8 cellular contexts compared by ENCODE assay signal in the genomic region with DNA sequence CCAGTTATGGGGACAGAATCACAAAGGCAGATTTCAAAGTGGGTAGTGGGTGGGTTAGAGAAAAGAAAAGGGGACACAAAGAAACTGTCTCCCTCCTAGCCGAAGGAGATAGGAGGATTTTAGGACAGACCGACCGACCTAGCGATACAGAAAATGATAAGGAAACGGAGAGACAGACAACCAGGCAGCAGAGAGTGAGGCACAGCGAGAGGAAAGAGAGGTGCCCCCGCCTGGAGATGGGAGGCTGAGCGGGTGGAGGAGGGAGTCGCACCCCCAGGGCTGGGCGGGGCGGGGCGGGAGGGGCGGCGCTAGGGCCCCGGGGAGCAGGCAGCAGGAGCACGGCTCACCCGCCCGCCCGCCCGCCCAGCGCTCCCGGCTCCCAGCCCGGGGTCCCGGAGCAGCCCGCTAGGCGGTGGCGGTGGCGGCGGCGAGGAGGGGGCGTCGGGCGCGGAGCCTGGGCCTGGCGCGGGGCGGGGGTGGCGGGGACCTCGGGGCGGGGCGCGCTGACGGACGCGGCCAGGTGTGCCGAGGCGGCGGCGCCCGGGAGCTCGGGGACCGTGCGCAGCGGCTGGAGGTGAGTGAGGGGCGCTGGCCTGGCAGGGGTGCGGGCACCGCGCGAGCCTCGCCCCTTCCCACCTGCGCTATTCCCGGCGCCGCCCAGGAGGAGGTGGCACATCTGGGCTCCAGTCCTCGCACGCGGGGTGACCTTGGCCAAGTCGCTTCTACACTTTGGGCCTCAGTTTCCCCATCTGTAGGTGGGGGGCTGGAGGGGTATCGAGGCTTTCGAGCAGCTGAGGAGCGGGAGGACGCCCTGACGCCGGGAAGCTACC. TPM values are rescaled to one million over a fixed set of nuclear protein-coding genes. Genes with fewer than 3 reads are reported as not detected.
A peak's percentile ranks its signal among the peaks of the same experiment; 100 is the strongest.
DNase-seq lines count a peak whose midpoint lies in the region; ATAC-seq and TF ChIP-seq lines count a peak whose summit lies in the region.

No MANE protein-coding gene starts in this region.

- DNase-seq in ACHN (peak; percentile 31), GM19238 (ENCODE audit: insufficient read length, low spot score) (peak; percentile 82), NB4 (ENCODE audit: low read depth) (peak; percentile 43), left cardiac atrium (peak; percentile 71), sciatic nerve (ENCODE audit: low spot score) (no peak), NCI-H1436 (lab: John Stamatoyannopoulos, UW) (no peak), NCI-H524 treated with DMSO at 0.1 percent for 48 hours (lab: John Stamatoyannopoulos, UW) (no peak)
- DNase-seq in activated naive CD4-positive, alpha-beta T cell treated with anti-CD3 and anti-CD28 coated beads, Interleukin-2, amount 50 U/mL, for 72 hours (ENCODE audit: low spot score in 2 of 2) = peak in 1 of 2 donors; percentile 16

- H3K4me3 ChIP-seq in NB4 (ENCODE audit: low read depth, low read length) = no peak overlapping the region

- in situ Hi-C loops in ACHN (cut with HindIII; ENCODE audit: low pct_ligation_motif_present, low pct_unique_long_range_greater_than_20kb, low sequenced_read_pairs) = no loop called here

- H3K9me3 Mint-ChIP-seq in activated naive CD4-positive, alpha-beta T cell treated with anti-CD3 and anti-CD28 coated beads, Interleukin-2, amount 50 U/mL, for 72 hours = no peaks in the 10 kb centered on the region

- TF ChIP-seq POLR2A in NB4 (IDR thresholded peaks at IDR 0.05; ENCODE audit: extremely low read depth, insufficient read length) = no peak

- ATAC-seq in activated naive CD4-positive, alpha-beta T cell treated with anti-CD3 and anti-CD28 coated beads, Interleukin-2, amount 50 U/mL, for 72 hours = peak; percentile 47 to 71
- peak; percentile 26 to 54 for ATAC-seq in left cardiac atrium
- ATAC-seq in sciatic nerve = peak; percentile 43

- intact Hi-C loops in left cardiac atrium (cut with DNase I) (no loop called here), sciatic nerve (cut with DNase I) (no loop called here)

- no peak for TF ChIP-seq CTCF in NB4 (IDR thresholded peaks at IDR 0.05; ENCODE audit: low read depth, low read length)

- no peaks in the 10 kb centered on the region for H3K36me3 Mint-ChIP-seq in activated naive CD4-positive, alpha-beta T cell treated with anti-CD3 and anti-CD28 coated beads, Interleukin-2, amount 50 U/mL, for 72 hours

- no peak overlapping the region for H3K27ac Mint-ChIP-seq in activated naive CD4-positive, alpha-beta T cell treated with anti-CD3 and anti-CD28 coated beads, Interleukin-2, amount 50 U/mL, for 72 hours

RNA-seq across cellular contexts. Expression of a gene that starts 15.9 kb away (rescaled TPM):
- under 1 TPM; 0.18 to 0.53 TPM for total RNA-seq in activated naive CD4-positive, alpha-beta T cell treated with anti-CD3 and anti-CD28 coated beads, Interleukin-2, amount 50 U/mL, for 72 hours
- 100 to 1,000 TPM; 503 to 769 TPM for total RNA-seq in left cardiac atrium
- 179 TPM for total RNA-seq in sciatic nerve

RNA-seq across cellular contexts. Expression of a gene that starts 36.5 kb away (rescaled TPM):
- under 1 TPM; 0.09 to 0.49 TPM for total RNA-seq in activated naive CD4-positive, alpha-beta T cell treated with anti-CD3 and anti-CD28 coated beads, Interleukin-2, amount 50 U/mL, for 72 hours
- total RNA-seq in left cardiac atrium (1 to 10 TPM; 2.9 to 3.0 TPM), sciatic nerve (17.9 TPM)

Comparison
In these comparisons a context has a peak if more than half of its experiments do, and no peak if none do; other contexts are left out.
1. DNase-seq: peak in ACHN (single experiment), GM19238 (single experiment), NB4 (single experiment) and left cardiac atrium (single experiment); none in sciatic nerve (single experiment), NCI-H1436 (single experiment) and NCI-H524 treated with DMSO at 0.1 percent for 48 hours (single experiment).
2. RNA of a gene that starts 15.9 kb away (total RNA-seq): 503 to 769 TPM in left cardiac atrium and 179 TPM in sciatic nerve (single experiment); 0.18 to 0.53 TPM in activated naive CD4-positive, alpha-beta T cell treated with anti-CD3 and anti-CD28 coated beads, Interleukin-2, amount 50 U/mL, for 72 hours; every median in the first group is over 100 times any median in the second.
3. Peak in every context shown above with its lines, with median percentiles within 50 percentile points of each other: ATAC-seq.